ENCODE assay signal across 18 cellular contexts in genomic region chr6:136775548-136775947, GRCh38. TPM values are rescaled to one million over a fixed set of nuclear protein-coding genes. Genes with fewer than 3 reads are reported as not detected.
DNase-seq lines count a peak whose midpoint lies in the region; ATAC-seq and TF ChIP-seq lines count a peak whose summit lies in the region.
"Had no signal": no experiment of that assay in that cellular context is flagged by ENCODE, and none has a peak within 500 bp of the region (broad histone marks: within the 10 kb centered on the region; RNA-seq: fewer than 3 reads in every experiment).

No MANE protein-coding gene starts in this region.

- H3K4me2 ChIP-seq in mammary epithelial cell (ENCODE audit: insufficient read depth, low read depth, low read length) (no peak overlapping the region), PC-9 (peak overlapping the region; percentile 80)

- POLR2A ChIA-PET in MCF 10A (lab: Yijun Ruan, JAX): interaction anchor here (0.8 to 5.2 kb wide), 8 partner anchors 12 to 1006 kb away, joined by 3 to 60 read pairs (median 6); partner anchors contain the start of gene MAP3K5
- POLR2A ChIA-PET in PC-9 (lab: Charles Lee; ENCODE audit: unreplicated experiment): interaction anchor here (0.6 kb wide), 1 partner anchor 17 kb away, joined by 4 read pairs; no protein-coding TSS in a partner anchor
- POLR2A ChIA-PET in CD8-positive, alpha-beta T cell (lab: Charles Lee): interaction anchor here (1.3 kb wide), 1 partner anchor 17 kb away, joined by 3 read pairs; the partner anchor contains the start of gene MAP3K5

- in situ Hi-C loops in mammary epithelial cell (cut with MboI; ENCODE audit: low sequenced_read_pairs in 2 of 2): no loop called here

- CTCF ChIA-PET in MCF 10A (lab: Yijun Ruan, JAX) (interaction anchor here (0.8 to 1.0 kb wide), 2 partner anchors 14 to 15 kb away, joined by 3 read pairs; no protein-coding TSS in a partner anchor), mammary epithelial cell (lab: Charles Lee; ENCODE audit: low non-redundant PET) (interaction anchor here (0.6 kb wide), 1 partner anchor 111 kb away, joined by 7 read pairs; no protein-coding TSS in a partner anchor), PC-9 (lab: Charles Lee) (no interaction called here)
- CTCF ChIA-PET in CD8-positive, alpha-beta T cell (lab: Charles Lee): interaction anchor here (1.0 to 1.6 kb wide), 2 partner anchors 16 to 20 kb away, joined by 4 to 11 read pairs; partner anchors contain the start of gene MAP3K5

- peaks cover 47% of the 10 kb centered on the region for H3F3A ChIP-seq in PC-9 (ENCODE audit: insufficient read depth, low read depth)

- no peak for TF ChIP-seq CTCF in MCF 10A (IDR thresholded peaks at IDR 0.05; ENCODE audit: unreplicated experiment)
- no peak for TF ChIP-seq CTCF in mammary epithelial cell (conservative IDR thresholded peaks at IDR 0.05 in 1 of 2, IDR thresholded peaks at IDR 0.05 in 1 of 2; ENCODE audit: extremely low read depth in 1 of 2, insufficient read depth in 1 of 2, low read depth in 1 of 2, low read length in 2 of 2)
- TF ChIP-seq CTCF in PC-9 (conservative IDR thresholded peaks at IDR 0.05): no peak
- no peak for TF ChIP-seq CTCF in fibroblast of pulmonary artery (IDR thresholded peaks at IDR 0.05; ENCODE audit: low read length, missing control alignments)
- TF ChIP-seq CTCF in colonic mucosa (IDR thresholded peaks at IDR 0.05): no peak
- no peak for TF ChIP-seq CTCF in CD8-positive, alpha-beta T cell (IDR thresholded peaks at IDR 0.05)

- H3K4me1 ChIP-seq in mammary epithelial cell (ENCODE audit: insufficient read depth, low read length) (peaks cover 15% of the 10 kb centered on the region), PC-9 (replicated peaks; ENCODE audit: insufficient read depth) (peaks cover 66% of the 10 kb centered on the region), colonic mucosa (no peaks in the 10 kb centered on the region)
- H3K4me1 ChIP-seq in CD8-positive, alpha-beta T cell (ENCODE audit: insufficient read depth, low read length): no peaks in the 10 kb centered on the region

- H3K27me3 ChIP-seq in mammary epithelial cell (ENCODE audit: insufficient read depth, low read length) (no peaks in the 10 kb centered on the region), PC-9 (ENCODE audit: insufficient read depth, low read depth) (no peaks in the 10 kb centered on the region), colonic mucosa (no peaks in the 10 kb centered on the region)
- no peaks in the 10 kb centered on the region for H3K27me3 ChIP-seq in CD8-positive, alpha-beta T cell (ENCODE audit: insufficient read depth, low read length)

- peaks cover 21% of the 10 kb centered on the region for H3K4me1 Mint-ChIP-seq in MCF 10A (ENCODE audit: insufficient read depth, unreplicated experiment)
- H3K4me1 Mint-ChIP-seq in CD8-positive, alpha-beta T cell (ENCODE audit: low read depth): peaks cover 55% of the 10 kb centered on the region

- H3K9me3 Mint-ChIP-seq in MCF 10A (ENCODE audit: unreplicated experiment): no peaks in the 10 kb centered on the region
- no peaks in the 10 kb centered on the region for H3K9me3 Mint-ChIP-seq in CD8-positive, alpha-beta T cell
- H3K9me3 Mint-ChIP-seq: activated naive CD8-positive, alpha-beta T cell treated with anti-CD3 and anti-CD28 coated beads for 36 hours; central memory CD8-positive, alpha-beta T cell; T-helper 2 cell treated with Interferon-gamma antibody and Interleukin-4, amounts not matched to agents 5 μg/mL and 100 μg/mL, for 36 hours had no signal

- H3K9me3 ChIP-seq in mammary epithelial cell (replicated peaks; ENCODE audit: insufficient read depth, low read length) (no peaks in the 10 kb centered on the region), PC-9 (ENCODE audit: insufficient read depth, low read depth) (no peaks in the 10 kb centered on the region), colonic mucosa (no peaks in the 10 kb centered on the region)
- no peaks in the 10 kb centered on the region for H3K9me3 ChIP-seq in CD8-positive, alpha-beta T cell (ENCODE audit: low read length)

- H4K20me1 ChIP-seq in mammary epithelial cell (ENCODE audit: insufficient read depth, low read length) (no peaks in the 10 kb centered on the region), PC-9 (ENCODE audit: insufficient read depth) (no peaks in the 10 kb centered on the region)

- no peaks in the 10 kb centered on the region for H3K27me3 Mint-ChIP-seq in MCF 10A (ENCODE audit: insufficient read depth, unreplicated experiment)
- H3K27me3 Mint-ChIP-seq in CD8-positive, alpha-beta T cell (ENCODE audit: low read depth): no peaks in the 10 kb centered on the region
- H3K27me3 Mint-ChIP-seq: activated naive CD8-positive, alpha-beta T cell treated with anti-CD3 and anti-CD28 coated beads for 36 hours; central memory CD8-positive, alpha-beta T cell had no signal

- H3K4me3 ChIP-seq in mammary epithelial cell (replicated peaks in 1 of 3; ENCODE audit: insufficient read depth in 1 of 3, low read depth in 2 of 3, low read length in 3 of 3) (no peak overlapping the region), PC-9 (peak overlapping the region; percentile 52), fibroblast of pulmonary artery (replicated peaks; ENCODE audit: low read depth, low read length) (no peak overlapping the region), colonic mucosa (no peak overlapping the region)
- no peak overlapping the region for H3K4me3 ChIP-seq in CD8-positive, alpha-beta T cell (ENCODE audit: low read depth, low read length)

- no peak overlapping the region for H3K4me3 Mint-ChIP-seq in MCF 10A (ENCODE audit: unreplicated experiment)
- no peak overlapping the region for H3K4me3 Mint-ChIP-seq in CD8-positive, alpha-beta T cell
- H3K4me3 Mint-ChIP-seq: activated naive CD8-positive, alpha-beta T cell treated with anti-CD3 and anti-CD28 coated beads for 36 hours; central memory CD8-positive, alpha-beta T cell; T-helper 2 cell treated with Interferon-gamma antibody and Interleukin-4, amounts not matched to agents 5 μg/mL and 100 μg/mL, for 36 hours had no signal

- dilution Hi-C loops in mammary epithelial cell (cut with HindIII; ENCODE audit: low sequenced_read_pairs): no loop called here

- no peak for ATAC-seq in CD8-positive, alpha-beta T cell
- ATAC-seq in left cardiac atrium: no peak
- ATAC-seq: Right ventricle myocardium inferior had no signal

- H3K36me3 ChIP-seq in mammary epithelial cell (ENCODE audit: insufficient read depth, low read length) (no peaks in the 10 kb centered on the region), PC-9 (ENCODE audit: low read depth) (no peaks in the 10 kb centered on the region), colonic mucosa (no peaks in the 10 kb centered on the region)
- H3K36me3 ChIP-seq in CD8-positive, alpha-beta T cell (ENCODE audit: insufficient read depth, low read length): no peaks in the 10 kb centered on the region

- H2AFZ ChIP-seq in mammary epithelial cell (ENCODE audit: low read depth, low read length) (no peak overlapping the region), PC-9 (peak overlapping the region; percentile 0; the same call in 1 of the 2 replicates)

- H3K9ac ChIP-seq in mammary epithelial cell (ENCODE audit: insufficient read depth, low read length) (no peak overlapping the region), colonic mucosa (ENCODE audit: low read depth in 2 of 2, low read length in 2 of 2) (no peak overlapping the region)

- no peaks in the 10 kb centered on the region for H3K9me2 ChIP-seq in PC-9 (ENCODE audit: insufficient read depth)

- WGBS in mammary epithelial cell (ENCODE audit: low coverage, missing lambda C conversion rate): 100% methylated on average over 2 of the region's 2 CpGs

- peak overlapping the region; percentile 72 for H3K27ac Mint-ChIP-seq in MCF 10A (ENCODE audit: low read depth, unreplicated experiment)
- no peak overlapping the region for H3K27ac Mint-ChIP-seq in CD8-positive, alpha-beta T cell
- H3K27ac Mint-ChIP-seq: activated naive CD8-positive, alpha-beta T cell treated with anti-CD3 and anti-CD28 coated beads for 36 hours; T-helper 2 cell treated with Interferon-gamma antibody and Interleukin-4, amounts not matched to agents 5 μg/mL and 100 μg/mL, for 36 hours had no signal

- BruUV-seq in MCF 10A (replicated peaks; lab: Mats Ljungman, UMichigan): no TSS peak
- BruUV-seq in mammary epithelial cell (replicated peaks; lab: Mats Ljungman, UMichigan): no TSS peak
- BruUV-seq in PC-9 (replicated peaks; lab: Mats Ljungman, UMichigan): no TSS peak

- H3K79me2 ChIP-seq in mammary epithelial cell (ENCODE audit: insufficient read depth, low read length): peaks cover 28% of the 10 kb centered on the region
- H3K79me2 ChIP-seq in PC-9 (ENCODE audit: low read depth): peaks cover 90% of the 10 kb centered on the region

- intact Hi-C loops in MCF 10A (cut with micrococcal nuclease) (no loop called here), mammary epithelial cell (cut with micrococcal nuclease) (no loop called here), PC-9 (cut with micrococcal nuclease; ENCODE audit: unreplicated experiment) (loop anchor here (2.0 kb wide), 1 partner anchor 15 kb away; no protein-coding TSS in a partner anchor), colonic mucosa (cut with DNase I) (no loop called here), left cardiac atrium (cut with DNase I) (no loop called here)
- intact Hi-C loops in CD8-positive, alpha-beta T cell (cut with DNase I, micrococcal nuclease): loop anchor here in 1 of 2 experiments (2.0 kb wide), 1 partner anchor 15 kb away; no protein-coding TSS in a partner anchor

- H3K27ac ChIP-seq in mammary epithelial cell (ENCODE audit: insufficient read depth, low read depth, low read length) (no peak overlapping the region), PC-9 (peak overlapping the region; percentile 97), colonic mucosa (no peak overlapping the region)
- no peak overlapping the region for H3K27ac ChIP-seq in CD8-positive, alpha-beta T cell (ENCODE audit: low read depth, low read length)

- H3K36me3 Mint-ChIP-seq in MCF 10A (ENCODE audit: insufficient read depth, unreplicated experiment): peaks cover 11% of the 10 kb centered on the region
- H3K36me3 Mint-ChIP-seq in CD8-positive, alpha-beta T cell: peaks cover 4% of the 10 kb centered on the region

- DNase-seq in MCF 10A (ENCODE audit: unreplicated experiment): peak; percentile 46
- DNase-seq in mammary epithelial cell: no peak
- DNase-seq in PC-9: peak in 1 of 2 experiments; percentile 92
- peak; percentile 33 for DNase-seq in fibroblast of pulmonary artery (ENCODE audit: low read depth)
- DNase-seq in NCI-H1436 (lab: John Stamatoyannopoulos, UW): no peak
- DNase-seq in colonic mucosa: no peak
- DNase-seq in CD8-positive, alpha-beta T cell: no peak
- no peak for DNase-seq in left cardiac atrium
- DNase-seq: ACHN; activated CD4-positive, alpha-beta T cell treated with anti-CD3 and anti-CD28 coated beads for 1 hour; activated naive CD8-positive, alpha-beta T cell treated with anti-CD3 and anti-CD28 coated beads for 36 hours; activated T-cell treated with anti-CD3 and anti-CD28 coated beads, Interleukin-2, amount 50 U/mL, for 1 hour; head of caudate nucleus; NCI-H2171; posterior cingulate gyrus had no signal

RNA-seq across cellular contexts. Expression of gene MAP3K5, which starts 16.7 kb away (rescaled TPM):
- total RNA-seq in MCF 10A (2022) (7.6 and 8.4 TPM in 2 replicates), mammary epithelial cell (1 to 10 TPM; 4.2 to 8.8 TPM), PC-9 (2021) (10.4 and 10.9 TPM in 2 replicates), colonic mucosa (10 to 100 TPM; 15.3 to 17.1 TPM), left cardiac atrium (1 to 10 TPM; 6.6 to 9.7 TPM)
- polyA plus RNA-seq in mammary epithelial cell: 2.4 TPM
- polyA minus RNA-seq in mammary epithelial cell: 3.3 TPM
- 10 to 100 TPM; 11.1 to 11.3 TPM for total RNA-seq in CD8-positive, alpha-beta T cell

RNA-seq across cellular contexts. Expression of gene PEX7, which starts 46.8 kb away (rescaled TPM):
- total RNA-seq in MCF 10A (2022): 6.0 and 8.2 TPM in 2 replicates
- 10 to 100 TPM in 1 of 2 donors, 1 to 10 TPM in 1; 9.0 to 13.8 TPM for total RNA-seq in mammary epithelial cell
- 10.0 TPM for polyA plus RNA-seq in mammary epithelial cell
- 3.0 TPM for polyA minus RNA-seq in mammary epithelial cell
- total RNA-seq in PC-9 (2021): 5.6 and 11.5 TPM in 2 replicates
- total RNA-seq in colonic mucosa: 10 to 100 TPM; 11.3 to 12.7 TPM
- total RNA-seq in CD8-positive, alpha-beta T cell: 1 to 10 TPM; 2.6 to 2.8 TPM
- 1 to 10 TPM; 5.9 to 6.4 TPM for total RNA-seq in left cardiac atrium

Comparison
In these comparisons a context has a peak if more than half of its experiments do, and no peak if none do; other contexts are left out.
1. DNase-seq: peak in MCF 10A (single experiment) and fibroblast of pulmonary artery (single experiment); none in mammary epithelial cell (single experiment), NCI-H1436 (single experiment), colonic mucosa (single experiment), CD8-positive, alpha-beta T cell (0 of 7) and left cardiac atrium (single experiment).